ENCODE assay signal across 8 cellular contexts in the genomic region with DNA sequence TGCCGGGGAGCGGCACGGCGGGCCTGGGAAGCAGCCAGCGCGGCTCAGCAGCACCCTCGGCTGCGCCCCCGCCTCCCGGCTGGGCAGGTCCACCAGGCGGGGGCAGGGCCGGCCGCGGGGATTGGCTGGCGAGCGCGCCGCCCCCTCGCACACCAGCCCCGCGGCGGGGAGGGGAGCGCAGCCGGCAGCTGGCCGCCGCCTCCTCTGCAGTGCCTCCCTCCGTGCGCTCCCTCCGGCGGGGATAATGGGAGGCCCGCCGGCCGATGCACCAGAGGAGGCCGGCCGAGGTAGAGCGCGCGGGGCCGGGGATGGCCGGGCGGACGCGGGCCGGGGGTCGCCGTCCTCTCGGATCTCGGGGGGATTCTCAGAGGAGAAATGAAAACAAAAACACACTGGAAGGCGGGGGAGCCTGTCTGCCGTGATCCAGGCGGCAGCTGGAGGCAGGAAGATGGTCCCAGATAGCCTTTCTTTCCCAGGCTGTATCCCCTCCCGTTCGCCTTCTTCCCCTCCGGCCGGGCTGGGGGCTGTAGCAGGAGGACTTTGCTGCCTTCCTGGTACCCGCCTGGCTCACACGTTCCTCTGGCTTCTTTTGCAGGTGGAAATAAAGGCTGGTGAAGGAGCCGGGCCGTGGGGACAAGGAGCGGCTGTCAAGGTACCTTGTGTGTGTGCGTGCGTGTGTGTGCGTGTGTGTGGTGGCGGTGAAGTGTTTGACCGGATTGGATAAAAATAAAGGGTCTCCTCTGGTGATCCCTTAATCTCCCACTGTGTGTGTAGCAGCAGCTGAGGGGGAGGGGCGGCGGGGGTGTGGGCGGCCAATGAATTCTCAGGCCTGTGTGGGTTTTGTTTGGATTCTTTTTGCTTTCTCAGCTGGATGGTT. TPM values are rescaled to one million over a fixed set of nuclear protein-coding genes. Genes with fewer than 3 reads are reported as not detected.
DNase-seq lines count a peak whose midpoint lies in the region; ATAC-seq, FAIRE-seq and TF ChIP-seq lines count a peak whose summit lies in the region.

No MANE protein-coding gene starts in this region.

- DNase-seq in G401 (ENCODE audit: low spot score), result peak; percentile 79
- peak; percentile 87 for DNase-seq in HCEC 1CT
- DNase-seq in NCI-H1092 treated with DMSO at 0.1 percent for 48 hours (lab: John Stamatoyannopoulos, UW), result peak; percentile 68
- DNase-seq in T-helper 2 cell treated with Interferon-gamma antibody and Interleukin-4, amounts not matched to agents 5 μg/mL and 100 μg/mL, for 36 hours (ENCODE audit: low spot score), result peak; percentile 84
- DNase-seq in GM12878 (ENCODE audit: low read depth, low spot score), result no peak
- DNase-seq in sciatic nerve (ENCODE audit: low spot score), result peak; percentile 88
- DNase-seq in cortex of kidney (lab: John Stamatoyannopoulos, UW), result no peak

- no peak for FAIRE-seq in GM12878 (lab: Jason Lieb, UNC)

- H3K36me3 ChIP-seq in GM12878 (ENCODE audit: control insufficient read depth in 2 of 2, insufficient read depth in 2 of 2, low read length in 1 of 2), result peaks cover 16 to 29% of the 10 kb centered on the region in 2 experiments; a peak in 3 of 4 replicates
- no peaks in the 10 kb centered on the region for H3K36me3 ChIP-seq in iPS-15b (ENCODE audit: control insufficient read depth, insufficient read depth, low read length)

- intact Hi-C loops in GM12878 (cut with micrococcal nuclease; ENCODE audit: unreplicated experiment) (loop anchor here (5.0 kb wide), 1 partner anchor 75 kb away; no protein-coding TSS in a partner anchor), sciatic nerve (cut with DNase I) (no loop called here)

- H3K4me1 Mint-ChIP-seq in T-helper 2 cell treated with Interferon-gamma antibody and Interleukin-4, amounts not matched to agents 5 μg/mL and 100 μg/mL, for 36 hours (ENCODE audit: low read depth), result peaks cover 51% of the 10 kb centered on the region

- TF ChIP-seq RAD21 in GM12878 (IDR thresholded peaks at IDR 0.05; ENCODE audit: insufficient read depth, low read depth, low read length), result no peak

- H3K27me3 ChIP-seq in GM12878 (replicated peaks in 1 of 2; ENCODE audit: control insufficient read depth in 2 of 2, insufficient read depth in 2 of 2, low read length in 1 of 2), result no peaks in the 10 kb centered on the region
- H3K27me3 ChIP-seq in iPS-15b (ENCODE audit: control insufficient read depth, insufficient read depth, low read length), result peaks cover 18% of the 10 kb centered on the region

- H3K79me2 ChIP-seq in GM12878 (ENCODE audit: control insufficient read depth, insufficient read depth, low read length), result peaks cover 98% of the 10 kb centered on the region

- H3K27ac Mint-ChIP-seq in T-helper 2 cell treated with Interferon-gamma antibody and Interleukin-4, amounts not matched to agents 5 μg/mL and 100 μg/mL, for 36 hours, result peak overlapping the region; percentile 63

- ATAC-seq in GM12878 (peak; percentile 96), sciatic nerve (peak; percentile 94)

- peaks cover 8% of the 10 kb centered on the region for H3K36me3 Mint-ChIP-seq in T-helper 2 cell treated with Interferon-gamma antibody and Interleukin-4, amounts not matched to agents 5 μg/mL and 100 μg/mL, for 36 hours (ENCODE audit: low read depth)

- peaks cover 20% of the 10 kb centered on the region for H4K20me1 ChIP-seq in GM12878 (ENCODE audit: control insufficient read depth, insufficient read depth)

- H3K27ac ChIP-seq in GM12878 (ENCODE audit: control insufficient read depth, insufficient read depth), result peak overlapping the region; percentile 45; the same call in 1 of the 2 replicates

- peak; percentile 63 for TF ChIP-seq POLR2A in GM12878 (IDR thresholded peaks at IDR 0.05; ENCODE audit: low read depth, low read length)

- no peak for TF ChIP-seq EP300 in GM12878 (IDR thresholded peaks at IDR 0.05; ENCODE audit: borderline replicate concordance in 1 of 2, control insufficient read depth in 1 of 2, low read depth in 2 of 2, low read length in 2 of 2)

- peak overlapping the region; percentile 96 for H3K4me2 ChIP-seq in GM12878 (ENCODE audit: control insufficient read depth, insufficient read depth)

- H3K4me3 ChIP-seq in GM12878, result peak overlapping the region; percentile 71
- peak overlapping the region; percentile 81 for H3K4me3 ChIP-seq in iPS-15b (ENCODE audit: low read depth, low read length)

- POLR2A ChIA-PET in GM12878 (lab: Charles Lee), result interaction anchor here (0.9 to 2.7 kb wide), 13 partner anchors 11 to 174 kb away, joined by 3 to 19 read pairs (median 4); a partner anchor contains a TSS

- H3K9me3 Mint-ChIP-seq in T-helper 2 cell treated with Interferon-gamma antibody and Interleukin-4, amounts not matched to agents 5 μg/mL and 100 μg/mL, for 36 hours, result no peaks in the 10 kb centered on the region

- no peaks in the 10 kb centered on the region for H3K27me3 Mint-ChIP-seq in T-helper 2 cell treated with Interferon-gamma antibody and Interleukin-4, amounts not matched to agents 5 μg/mL and 100 μg/mL, for 36 hours (ENCODE audit: low read depth)

- TF ChIP-seq CTCF in GM12878 (IDR thresholded peaks at IDR 0.05 in 2 of 3, conservative IDR thresholded peaks at IDR 0.05 in 1 of 3; ENCODE audit: control insufficient read depth in 2 of 3, extremely low read depth in 1 of 3, insufficient read depth in 1 of 3, low read depth in 3 of 3, low read length in 3 of 3), result no peak

- H3K4me3 Mint-ChIP-seq in T-helper 2 cell treated with Interferon-gamma antibody and Interleukin-4, amounts not matched to agents 5 μg/mL and 100 μg/mL, for 36 hours, result peak overlapping the region; percentile 82

- CTCF ChIA-PET in GM12878 (lab: Yijun Ruan, JAX), result interaction anchor here (0.6 to 1.9 kb wide), 6 partner anchors 29 to 182 kb away, joined by 3 to 11 read pairs (median 5); a partner anchor contains a TSS

- peak overlapping the region; percentile 48; the same call in 1 of the 2 replicates for H3K9ac ChIP-seq in GM12878 (ENCODE audit: control insufficient read depth, insufficient read depth, low read length)
- no peak overlapping the region for H3K9ac ChIP-seq in iPS-15b (ENCODE audit: low read depth, low read length)

- BruUV-seq in GM12878 (replicated peaks; lab: Mats Ljungman, UMichigan), result no TSS peak

- in situ Hi-C loops in G401 (cut with HindIII; ENCODE audit: low sequenced_read_pairs) (no loop called here), GM12878 (cut with MboI) (no loop called here)

- 5% methylated on average over 64 of the region's 68 CpGs for WGBS in GM12878 (ENCODE audit: insufficient coverage, insufficient replicate concordance, low lambda C conversion rate, missing lambda C conversion rate)

- RAD21 ChIA-PET in GM12878 (lab: Charles Lee; ENCODE audit: unreplicated experiment), result interaction anchor here (0.6 to 3.8 kb wide), 14 partner anchors 9 to 176 kb away, joined by 3 to 48 read pairs (median 5); a partner anchor contains a TSS

- H2AFZ ChIP-seq in GM12878 (ENCODE audit: control insufficient read depth, low read depth, low read length), result no peak overlapping the region

- H3K9me3 ChIP-seq in GM12878 (replicated peaks; ENCODE audit: control insufficient read depth, insufficient read depth, low read length) (no peaks in the 10 kb centered on the region), iPS-15b (ENCODE audit: control insufficient read depth, insufficient read depth, low read length) (no peaks in the 10 kb centered on the region)

- H3K4me1 ChIP-seq in GM12878 (ENCODE audit: control insufficient read depth, insufficient read depth, low read length), result peaks cover 17% of the 10 kb centered on the region
- peaks cover 12% of the 10 kb centered on the region for H3K4me1 ChIP-seq in iPS-15b (ENCODE audit: control insufficient read depth, insufficient read depth, low read length)

- SMC1A ChIA-PET in GM12878 (lab: Charles Lee; ENCODE audit: uncharacterized antibody, unreplicated experiment), result interaction anchor here (0.9 to 5.0 kb wide), 12 partner anchors 8 to 181 kb away, joined by 3 to 25 read pairs (median 10); no protein-coding TSS in a partner anchor

TF ChIP-seq in GM12878, 131 proteins besides CTCF, POLR2A, EP300 and RAD21 (continues in another document):
- TF ChIP-seq, protein P1, sequence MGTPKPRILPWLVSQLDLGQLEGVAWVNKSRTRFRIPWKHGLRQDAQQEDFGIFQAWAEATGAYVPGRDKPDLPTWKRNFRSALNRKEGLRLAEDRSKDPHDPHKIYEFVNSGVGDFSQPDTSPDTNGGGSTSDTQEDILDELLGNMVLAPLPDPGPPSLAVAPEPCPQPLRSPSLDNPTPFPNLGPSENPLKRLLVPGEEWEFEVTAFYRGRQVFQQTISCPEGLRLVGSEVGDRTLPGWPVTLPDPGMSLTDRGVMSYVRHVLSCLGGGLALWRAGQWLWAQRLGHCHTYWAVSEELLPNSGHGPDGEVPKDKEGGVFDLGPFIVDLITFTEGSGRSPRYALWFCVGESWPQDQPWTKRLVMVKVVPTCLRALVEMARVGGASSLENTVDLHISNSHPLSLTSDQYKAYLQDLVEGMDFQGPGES (IDR thresholded peaks at IDR 0.05), result no peak
- TF ChIP-seq CBFB (IDR thresholded peaks at IDR 0.05; ENCODE audit: low read depth), result no peak
- TF ChIP-seq CEBPB (IDR thresholded peaks at IDR 0.05; ENCODE audit: borderline replicate concordance in 1 of 2, low read depth in 2 of 2, low read length in 2 of 2), result no peak
- no peak for TF ChIP-seq CBX3 (IDR thresholded peaks at IDR 0.05; ENCODE audit: borderline replicate concordance, low read depth)
- peak; percentile 73 for TF ChIP-seq TCF3 (IDR thresholded peaks at IDR 0.05; ENCODE audit: borderline replicate concordance, insufficient read depth, low read depth, low read length)
- no peak for TF ChIP-seq ASH2L (IDR thresholded peaks at IDR 0.05; ENCODE audit: borderline replicate concordance, low read depth)
- no peak; the same call in 1 of the 2 replicates for TF ChIP-seq EED (IDR thresholded peaks at IDR 0.05; ENCODE audit: low read depth)

RNA-seq across cellular contexts. Expression of a gene that starts 18.0 kb away (rescaled TPM):
- total RNA-seq in G401 (2014; rRNA removed; shearing (Covaris generic)), result 2.0 and 3.7 TPM in 2 replicates
- 80.8 and 86.7 TPM in 2 replicates for total RNA-seq in GM12878 (2013; cell fraction: nucleolus; rRNA removed)
- total RNA-seq in GM12878 (2014; rRNA removed) (8.2 and 8.6 TPM in 2 replicates), GM12878 (2014; rRNA removed; fragmentation: Illumina TruSeq; extraction: Trizol) (7.9 and 8.3 TPM in 2 replicates), GM12878 (2021) (23.8 and 25.9 TPM in 2 replicates), sciatic nerve (12.1 TPM)
- polyA plus RNA-seq in GM12878 (2011; ENCODE audit: low read depth), result 6.2 TPM
- polyA plus RNA-seq in GM12878 (2011; rRNA removed) (10.0 and 11.2 TPM in 2 replicates), GM12878 (2014; fragmentation: Illumina TruSeq; extraction: Trizol) (10.0 and 11.3 TPM in 2 replicates), GM12878 (2014; fragmentation: Nextera tagmentation; extraction: Ambion mirVana) (under 1 TPM; 0.77 to 0.84 TPM), GM12878 (2014; rRNA removed) (10.5 and 10.6 TPM in 2 replicates), GM12878 (2016; fragmentation: Nextera tagmentation; extraction: Ambion mirVana) (1 to 10 TPM; 2.1 to 2.7 TPM)
- 7.3 and 8.3 TPM in 2 replicates for polyA plus RNA-seq in GM12878 (2011; cell fraction: cytosol; rRNA removed)
- 27.5 and 29.7 TPM in 2 replicates for polyA plus RNA-seq in GM12878 (2011; cell fraction: nucleus; rRNA removed)
- 11.7 and 11.9 TPM in 2 replicates for polyA plus RNA-seq in GM12878 (2012)
- polyA minus RNA-seq in GM12878 (2011; rRNA and poly(A)+ RNA removed), result 14.6 and 21.8 TPM in 2 replicates
- 10.1 and 12.2 TPM in 2 replicates for polyA minus RNA-seq in GM12878 (2011; cell fraction: cytosol; rRNA and poly(A)+ RNA removed)
- polyA minus RNA-seq in GM12878 (2011; cell fraction: nucleus; rRNA and poly(A)+ RNA removed), result 15.4 and 28.9 TPM in 2 replicates

Comparison
In these comparisons a context has a peak if more than half of its experiments do, and no peak if none do; other contexts are left out.
1. DNase-seq: peak in G401 (single experiment), HCEC 1CT (single experiment), NCI-H1092 treated with DMSO at 0.1 percent for 48 hours (single experiment), T-helper 2 cell treated with Interferon-gamma antibody and Interleukin-4, amounts not matched to agents 5 μg/mL and 100 μg/mL, for 36 hours (single experiment) and sciatic nerve (single experiment); none in GM12878 (single experiment) and cortex of kidney (single experiment).